Comparison of ENCODE assay signal across 11 cellular contexts in the genomic region with DNA sequence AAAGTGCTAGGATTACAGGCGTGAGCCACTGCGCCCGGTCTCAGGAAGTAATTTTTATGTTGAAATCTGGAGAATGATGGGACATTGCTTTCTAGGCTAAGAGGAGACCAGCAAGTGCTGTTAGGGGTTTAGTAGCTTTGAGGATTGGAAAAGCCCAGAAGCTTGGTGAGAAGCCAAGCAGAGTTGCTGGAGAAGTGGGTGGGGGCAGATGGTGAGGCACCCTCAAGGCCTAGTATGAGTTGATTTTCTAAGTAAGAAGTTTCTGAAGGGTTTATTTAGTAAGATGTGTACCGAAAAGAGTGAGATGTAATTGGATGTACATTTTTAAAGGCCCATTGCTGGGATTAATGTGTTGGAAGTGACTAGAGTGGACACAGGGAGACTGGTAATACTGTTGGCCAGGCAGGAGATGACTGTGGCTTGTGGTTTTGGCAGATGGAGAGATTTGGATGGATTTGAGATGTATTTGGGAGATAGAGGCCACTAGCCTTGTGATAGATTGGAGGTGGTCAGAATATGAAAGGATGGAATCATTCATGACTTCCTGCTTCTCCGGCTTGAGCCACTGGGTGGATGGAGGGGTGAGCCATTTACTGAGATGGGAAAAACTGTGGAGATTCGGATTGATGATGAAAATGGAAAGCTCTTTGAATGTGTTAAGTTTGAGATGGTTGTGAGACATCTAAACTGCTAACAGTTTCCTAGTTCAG. TPM values are rescaled to one million over a fixed set of nuclear protein-coding genes. Genes with fewer than 3 reads are reported as not detected.
A peak's percentile ranks its signal among the peaks of the same experiment; 100 is the strongest.
DNase-seq lines count a peak whose midpoint lies in the region; ATAC-seq lines count a peak whose summit lies in the region.
"Had no signal": no experiment of that assay in that cellular context is flagged by ENCODE, and none has a peak within 500 bp of the region (broad histone marks: within the 10 kb centered on the region; RNA-seq: fewer than 3 reads in every experiment).

No MANE protein-coding gene starts in this region.

- peak; percentile 63 for DNase-seq in GM04504 (ENCODE audit: low read depth)
- DNase-seq in SJCRH30: peak; percentile 31 to 56
- no peak for DNase-seq in NCI-H2171 (lab: John Stamatoyannopoulos, UW)
- no peak for DNase-seq in DMS114 treated with DMSO at 0.1 percent for 48 hours (lab: John Stamatoyannopoulos, UW; ENCODE audit: unreplicated experiment)
- DNase-seq: DMS 273 treated with DMSO at 0.1 percent for 48 hours, PC-9 had no signal

- H3K36me3 ChIP-seq in ACC112 (ENCODE audit: insufficient read depth, low read length) (peaks cover 7% of the 10 kb centered on the region; the same call in 1 of the 2 replicates), SJCRH30 (no peaks in the 10 kb centered on the region), duodenal mucosa (ENCODE audit: control insufficient read depth in 1 of 2, insufficient read depth in 2 of 2, low read length in 2 of 2) (peaks cover 0 to under 1% of the 10 kb centered on the region in 2 donors)

- ATAC-seq in GM18519 (IDR thresholded peaks at IDR 0.05; ENCODE audit: low FRiP score, unreplicated experiment) (no peak), GM18867 (IDR thresholded peaks at IDR 0.05; ENCODE audit: unreplicated experiment) (no peak)

- H3K27me3 ChIP-seq in ACC112 (ENCODE audit: insufficient read depth, low read length): no peaks in the 10 kb centered on the region
- H3K27me3 ChIP-seq in SJCRH30: no peaks in the 10 kb centered on the region
- no peaks in the 10 kb centered on the region for H3K27me3 ChIP-seq in duodenal mucosa (ENCODE audit: control insufficient read depth in 1 of 2, insufficient read depth in 2 of 2, low read length in 2 of 2)

- H3K79me2 ChIP-seq in ACC112 (ENCODE audit: control insufficient read depth, insufficient read depth, low read length, unreplicated experiment): peaks cover 9% of the 10 kb centered on the region

- H2AFZ ChIP-seq in ACC112 (ENCODE audit: low read length, unreplicated experiment): peak overlapping the region; percentile 21
- H2AFZ ChIP-seq: PC-9 had no signal

- H3K4me3 ChIP-seq in ACC112 (ENCODE audit: low read depth, low read length) (peak overlapping the region; percentile 64), SJCRH30 (no peak overlapping the region), duodenal mucosa (ENCODE audit: low read depth in 1 of 2, low read length in 2 of 2) (peak overlapping the region; percentile 20 to 46)
- H3K4me3 ChIP-seq: PC-9 had no signal

- H3K4me1 ChIP-seq in ACC112 (ENCODE audit: control insufficient read depth, insufficient read depth, low read length, unreplicated experiment): peaks cover 14% of the 10 kb centered on the region
- H3K4me1 ChIP-seq in SJCRH30: peaks cover 14% of the 10 kb centered on the region; the same call in 1 of the 2 replicates
- peaks cover 21 to 24% of the 10 kb centered on the region in 2 donors for H3K4me1 ChIP-seq in duodenal mucosa (ENCODE audit: control insufficient read depth in 1 of 2, insufficient read depth in 2 of 2, low read length in 2 of 2)

- H3K27ac ChIP-seq in ACC112 (ENCODE audit: low read depth, low read length) (no peak overlapping the region), SJCRH30 (no peak overlapping the region), duodenal mucosa (ENCODE audit: low read depth, low read length) (no peak overlapping the region)
- H3K27ac ChIP-seq: KMS-11, PC-9 had no signal

- no peaks in the 10 kb centered on the region for H3K9me3 ChIP-seq in SJCRH30 (replicated peaks)
- no peaks in the 10 kb centered on the region for H3K9me3 ChIP-seq in duodenal mucosa (ENCODE audit: control insufficient read depth in 1 of 2, low read length in 2 of 2)

- peak overlapping the region in 1 of 2 donors; percentile 13 for H3K9ac ChIP-seq in duodenal mucosa (ENCODE audit: low read depth in 1 of 2, low read length in 2 of 2)
- H3K9ac ChIP-seq: KMS-11 had no signal

RNA-seq across cellular contexts. Expression of a gene that starts 2.3 kb away (rescaled TPM):
- 18.6 and 19.4 TPM in 2 replicates for total RNA-seq in SJCRH30 (2014; rRNA removed; shearing (Covaris generic))

RNA-seq across cellular contexts. Expression of a gene that starts 4.2 kb away (rescaled TPM):
- 28.3 and 43.1 TPM in 2 replicates for total RNA-seq in SJCRH30 (2014; rRNA removed; shearing (Covaris generic))

Comparison
In these comparisons a context has a peak if more than half of its experiments do, and no peak if none do; other contexts are left out.
1. DNase-seq: peak in GM04504 (single experiment) and SJCRH30 (2 of 2); none in NCI-H2171 (single experiment) and DMS114 treated with DMSO at 0.1 percent for 48 hours (single experiment).